ENCODE assay signal across 10 cellular contexts in genomic region chr5:139459451-139459934, GRCh38. TPM values are rescaled to one million over a fixed set of nuclear protein-coding genes. Genes with fewer than 3 reads are reported as not detected.
DNase-seq lines count a peak whose midpoint lies in the region; ATAC-seq and TF ChIP-seq lines count a peak whose summit lies in the region.
"Had no signal": no experiment of that assay in that cellular context is flagged by ENCODE, and none has a peak within 500 bp of the region (broad histone marks: within the 10 kb centered on the region; RNA-seq: fewer than 3 reads in every experiment).

No MANE protein-coding gene starts in this region.

- no peaks in the 10 kb centered on the region for H3K79me2 ChIP-seq in trophoblast cell (ENCODE audit: control insufficient read depth, insufficient read depth, low read length, poor library complexity)

- DNase-seq in CD4-positive, alpha-beta memory T cell, result peak in 1 of 5 donors; percentile 57
- peak; percentile 49 for DNase-seq in activated CD4-positive, alpha-beta memory T cell treated with anti-CD3 and anti-CD28 coated beads, Interleukin-2, amount 10 ng/mL, durations not matched to agents 7 days and 5 days
- peak in 1 of 2 donors; percentile 63 for DNase-seq in left lung
- no peak for DNase-seq in NCI-H446 (lab: John Stamatoyannopoulos, UW)
- DNase-seq in trophoblast cell, result no peak
- DNase-seq in ascending aorta (ENCODE audit: low spot score in 2 of 2), result no peak
- no peak for DNase-seq in COLO829 (ENCODE audit: low spot score)
- DNase-seq: NCI-H1694 treated with DMSO at 0.1 percent for 48 hours had no signal

- no peaks in the 10 kb centered on the region for H3K27me3 ChIP-seq in CD4-positive, alpha-beta memory T cell (ENCODE audit: insufficient read depth, low read length)
- H3K27me3 ChIP-seq in left lung, result no peaks in the 10 kb centered on the region
- no peaks in the 10 kb centered on the region for H3K27me3 ChIP-seq in trophoblast cell (ENCODE audit: insufficient read depth, low read length)
- no peaks in the 10 kb centered on the region for H3K27me3 ChIP-seq in ascending aorta

- no peak overlapping the region for H2BK120ac ChIP-seq in trophoblast cell (ENCODE audit: insufficient read depth, low read length, poor library complexity)

- no peak overlapping the region for H4K91ac ChIP-seq in trophoblast cell (ENCODE audit: low read depth, low read length)

- peak overlapping the region; percentile 68 for H3K27ac ChIP-seq in CD4-positive, alpha-beta memory T cell (ENCODE audit: low read depth, low read length)
- peak overlapping the region; percentile 53 to 79 for H3K27ac ChIP-seq in left lung
- no peak overlapping the region for H3K27ac ChIP-seq in trophoblast cell (ENCODE audit: low read depth, low read length)
- H3K27ac ChIP-seq in ascending aorta, result no peak overlapping the region

- no peak overlapping the region for H2BK5ac ChIP-seq in trophoblast cell (ENCODE audit: low read depth, low read length, poor library complexity)

- intact Hi-C loops in CD4-positive, alpha-beta memory T cell (cut with micrococcal nuclease), result no loop called here
- intact Hi-C loops in left lung (cut with DNase I) (no loop called here), ascending aorta (cut with DNase I) (no loop called here)

- WGBS in trophoblast cell (ENCODE audit: extremely low coverage, insufficient coverage, insufficient read length), result no CpG with 5 or more reads among the region's 8 CpGs

- H2BK12ac ChIP-seq in trophoblast cell (ENCODE audit: low read length), result no peak overlapping the region

- H3K9me3 ChIP-seq in CD4-positive, alpha-beta memory T cell (ENCODE audit: control insufficient read depth in 1 of 2, low read length in 2 of 2), result no peaks in the 10 kb centered on the region
- H3K9me3 ChIP-seq in left lung (no peaks in the 10 kb centered on the region), trophoblast cell (ENCODE audit: insufficient read depth, low read depth, low read length) (no peaks in the 10 kb centered on the region), ascending aorta (no peaks in the 10 kb centered on the region)

- H3K27me3 Mint-ChIP-seq in CD4-positive, alpha-beta memory T cell, result no peaks in the 10 kb centered on the region
- no peaks in the 10 kb centered on the region for H3K27me3 Mint-ChIP-seq in activated CD4-positive, alpha-beta memory T cell treated with anti-CD3 and anti-CD28 coated beads, Interleukin-2, amount 10 ng/mL, durations not matched to agents 7 days and 5 days

- no peaks in the 10 kb centered on the region for H3K36me3 ChIP-seq in CD4-positive, alpha-beta memory T cell (ENCODE audit: insufficient read depth, low read length)
- H3K36me3 ChIP-seq in left lung (no peaks in the 10 kb centered on the region), trophoblast cell (ENCODE audit: control insufficient read depth in 1 of 2, insufficient read depth in 2 of 2, low read length in 2 of 2) (no peaks in the 10 kb centered on the region), ascending aorta (no peaks in the 10 kb centered on the region)

- H2AK5ac ChIP-seq in trophoblast cell (ENCODE audit: low read length), result no peak overlapping the region

- peak overlapping the region in 6 of 8 donors; percentile 12 to 89 (median 62) for H3K4me3 Mint-ChIP-seq in CD4-positive, alpha-beta memory T cell
- H3K4me3 Mint-ChIP-seq in activated CD4-positive, alpha-beta memory T cell treated with anti-CD3 and anti-CD28 coated beads, Interleukin-2, amount 10 ng/mL, durations not matched to agents 7 days and 5 days, result peak overlapping the region; percentile 68
- H3K4me3 Mint-ChIP-seq: neural crest cell had no signal

- H3K9me3 Mint-ChIP-seq in CD4-positive, alpha-beta memory T cell, result peaks cover 0 to 2% (median 0%) of the 10 kb centered on the region in 8 donors
- no peaks in the 10 kb centered on the region for H3K9me3 Mint-ChIP-seq in activated CD4-positive, alpha-beta memory T cell treated with anti-CD3 and anti-CD28 coated beads, Interleukin-2, amount 10 ng/mL, durations not matched to agents 7 days and 5 days
- H3K9me3 Mint-ChIP-seq: neural crest cell had no signal

- CTCF ChIA-PET in CD4-positive, alpha-beta memory T cell (lab: Charles Lee; ENCODE audit: partially characterized antibody), result interaction anchor here (1.2 to 3.6 kb wide), 4 partner anchors 16 to 58 kb away, joined by 3 to 32 read pairs (median 8); partner anchors contain the start of gene STING1
- CTCF ChIA-PET in activated CD4-positive, alpha-beta memory T cell treated with anti-CD3 and anti-CD28 coated beads, Interleukin-2, amount 10 ng/mL, durations not matched to agents 7 days and 5 days (lab: Charles Lee), result interaction anchor here (1.1 to 4.4 kb wide), 8 partner anchors 11 to 53 kb away, joined by 3 to 20 read pairs (median 8); partner anchors contain the start of genes DNAJC18, SMIM33 and STING1

- no peak overlapping the region for H2AFZ ChIP-seq in trophoblast cell (ENCODE audit: insufficient read depth, low read length, poor library complexity)

- POLR2A ChIA-PET in CD4-positive, alpha-beta memory T cell (lab: Charles Lee; ENCODE audit: partially characterized antibody), result interaction anchor here (1.3 to 10.1 kb wide), 9 partner anchors 8 to 58 kb away, joined by 4 to 171 read pairs (median 10); partner anchors contain the start of genes DNAJC18, SMIM33, SPATA24 and STING1
- POLR2A ChIA-PET in activated CD4-positive, alpha-beta memory T cell treated with anti-CD3 and anti-CD28 coated beads, Interleukin-2, amount 10 ng/mL, durations not matched to agents 7 days and 5 days (lab: Charles Lee), result interaction anchor here (0.7 to 6.9 kb wide), 16 partner anchors 9 to 179 kb away, joined by 3 to 73 read pairs (median 6); partner anchors contain the start of genes DNAJC18, SMIM33 and STING1

- peaks cover 53% of the 10 kb centered on the region for H3K4me1 ChIP-seq in CD4-positive, alpha-beta memory T cell (ENCODE audit: insufficient read depth, low read length)
- H3K4me1 ChIP-seq in left lung (peaks cover 0 to 29% of the 10 kb centered on the region in 2 donors), trophoblast cell (ENCODE audit: control insufficient read depth in 1 of 2, insufficient read depth in 2 of 2, low read length in 2 of 2) (peaks cover 4 to 5% of the 10 kb centered on the region in 2 experiments), ascending aorta (no peaks in the 10 kb centered on the region)

- TF ChIP-seq CTCF in left lung (IDR thresholded peaks at IDR 0.05) (no peak), ascending aorta (IDR thresholded peaks at IDR 0.05) (no peak)

- H3K36me3 Mint-ChIP-seq in CD4-positive, alpha-beta memory T cell, result no peaks in the 10 kb centered on the region
- H3K36me3 Mint-ChIP-seq in activated CD4-positive, alpha-beta memory T cell treated with anti-CD3 and anti-CD28 coated beads, Interleukin-2, amount 10 ng/mL, durations not matched to agents 7 days and 5 days (ENCODE audit: low read depth), result no peaks in the 10 kb centered on the region

- peak overlapping the region; percentile 91 to 98 (median 96) for H3K27ac Mint-ChIP-seq in CD4-positive, alpha-beta memory T cell
- peak overlapping the region; percentile 98 for H3K27ac Mint-ChIP-seq in activated CD4-positive, alpha-beta memory T cell treated with anti-CD3 and anti-CD28 coated beads, Interleukin-2, amount 10 ng/mL, durations not matched to agents 7 days and 5 days

- peak; percentile 37 for ATAC-seq in GM19463 (IDR thresholded peaks at IDR 0.05; ENCODE audit: unreplicated experiment)
- ATAC-seq in left lung, result peak; percentile 54

- no peak overlapping the region for H3K9ac ChIP-seq in trophoblast cell (ENCODE audit: low read length)

- peak overlapping the region in 1 of 2 donors; percentile 20 for H3K4me3 ChIP-seq in CD4-positive, alpha-beta memory T cell (ENCODE audit: low read length in 2 of 2)
- H3K4me3 ChIP-seq in left lung (peak overlapping the region in 1 of 2 donors; percentile 19), trophoblast cell (ENCODE audit: low read depth, low read length) (no peak overlapping the region), ascending aorta (no peak overlapping the region)

- no peak overlapping the region for H3K4ac ChIP-seq in trophoblast cell (ENCODE audit: low read depth, low read length)

- no peak overlapping the region for H3K23ac ChIP-seq in trophoblast cell (ENCODE audit: low read length)

- H3K4me2 ChIP-seq in trophoblast cell (ENCODE audit: low read length), result no peak overlapping the region

- H3K79me1 ChIP-seq in trophoblast cell (ENCODE audit: low read length), result no peaks in the 10 kb centered on the region

- no peak overlapping the region for H4K12ac ChIP-seq in trophoblast cell (ENCODE audit: low read depth, low read length)

- peaks cover 33 to 61% (median 48%) of the 10 kb centered on the region in 4 donors for H3K4me1 Mint-ChIP-seq in CD4-positive, alpha-beta memory T cell
- peaks cover 61% of the 10 kb centered on the region for H3K4me1 Mint-ChIP-seq in activated CD4-positive, alpha-beta memory T cell treated with anti-CD3 and anti-CD28 coated beads, Interleukin-2, amount 10 ng/mL, durations not matched to agents 7 days and 5 days

- no peak overlapping the region for H4K8ac ChIP-seq in trophoblast cell (ENCODE audit: low read depth, low read length)

- H3K18ac ChIP-seq in trophoblast cell (ENCODE audit: low read length), result no peak overlapping the region

- no peak overlapping the region for H3K14ac ChIP-seq in trophoblast cell (ENCODE audit: low read length)

RNA-seq across cellular contexts. Expression of gene ECSCR, which starts 3.0 kb away (rescaled TPM):
- under 1 TPM; 0.32 to 0.33 TPM for total RNA-seq in CD4-positive, alpha-beta memory T cell
- polyA plus RNA-seq in CD4-positive, alpha-beta memory T cell, result not detected
- 1 to 10 TPM in 1 of 2 experiments, not detected in 1; 1.1 TPM for total RNA-seq in activated CD4-positive, alpha-beta memory T cell treated with anti-CD3 and anti-CD28 coated beads, Interleukin-2, amount 10 ng/mL, durations not matched to agents 7 days and 5 days
- total RNA-seq in left lung (10 to 100 TPM; 25.4 to 48.9 TPM), ascending aorta (51.6 TPM)
- polyA plus RNA-seq in trophoblast cell (2013), result not detected in 2 replicates
- total RNA-seq: neural crest cell had no signal

RNA-seq across cellular contexts. Expression of gene SMIM33, which starts 11.3 kb away (rescaled TPM):
- total RNA-seq in CD4-positive, alpha-beta memory T cell, result 1 to 10 TPM; 1.1 to 1.2 TPM
- polyA plus RNA-seq in CD4-positive, alpha-beta memory T cell, result under 1 TPM; 0.31 to 0.94 TPM
- 1 to 10 TPM; 2.0 to 2.3 TPM for total RNA-seq in activated CD4-positive, alpha-beta memory T cell treated with anti-CD3 and anti-CD28 coated beads, Interleukin-2, amount 10 ng/mL, durations not matched to agents 7 days and 5 days
- total RNA-seq in left lung (not detected), ascending aorta (not detected)
- polyA plus RNA-seq in trophoblast cell (2013), result not detected in 2 replicates
- total RNA-seq: neural crest cell had no signal

RNA-seq across cellular contexts. Expression of gene DNAJC18, which starts 20.2 kb away (rescaled TPM):
- 1 to 10 TPM; 6.2 to 7.3 TPM for total RNA-seq in CD4-positive, alpha-beta memory T cell
- 1 to 10 TPM; 1.8 to 6.5 TPM for polyA plus RNA-seq in CD4-positive, alpha-beta memory T cell
- 10 to 100 TPM; 16.1 to 17.0 TPM for total RNA-seq in activated CD4-positive, alpha-beta memory T cell treated with anti-CD3 and anti-CD28 coated beads, Interleukin-2, amount 10 ng/mL, durations not matched to agents 7 days and 5 days
- total RNA-seq in left lung (10 to 100 TPM; 10.0 to 13.2 TPM), ascending aorta (8.4 TPM)
- polyA plus RNA-seq in trophoblast cell (2013), result 8.8 and 10.8 TPM in 2 replicates

RNA-seq across cellular contexts. Expression of gene STING1, which starts 23.1 kb away (rescaled TPM):
- 100 to 1,000 TPM; 141 to 144 TPM for total RNA-seq in CD4-positive, alpha-beta memory T cell
- polyA plus RNA-seq in CD4-positive, alpha-beta memory T cell, result 100 to 1,000 TPM; 124 to 176 TPM
- 100 to 1,000 TPM; 277 to 281 TPM for total RNA-seq in activated CD4-positive, alpha-beta memory T cell treated with anti-CD3 and anti-CD28 coated beads, Interleukin-2, amount 10 ng/mL, durations not matched to agents 7 days and 5 days
- total RNA-seq in left lung (100 to 1,000 TPM in 1 of 2 donors, 10 to 100 TPM in 1; 100.0 to 105 TPM), ascending aorta (179 TPM)
- polyA plus RNA-seq in trophoblast cell (2013), result 0.07 and 0.08 TPM in 2 replicates

RNA-seq across cellular contexts. Expression of gene SPATA24, which starts 55.6 kb away (rescaled TPM):
- 1 to 10 TPM; 5.6 to 7.5 TPM for total RNA-seq in CD4-positive, alpha-beta memory T cell
- polyA plus RNA-seq in CD4-positive, alpha-beta memory T cell, result 1 to 10 TPM; 4.2 to 5.6 TPM
- total RNA-seq in activated CD4-positive, alpha-beta memory T cell treated with anti-CD3 and anti-CD28 coated beads, Interleukin-2, amount 10 ng/mL, durations not matched to agents 7 days and 5 days, result 1 to 10 TPM; 9.4 to 9.5 TPM
- total RNA-seq in left lung (1 to 10 TPM; 3.6 to 4.3 TPM), ascending aorta (not detected)
- 4.6 and 5.4 TPM in 2 replicates for polyA plus RNA-seq in trophoblast cell (2013)

Comparison
In these comparisons a context has a peak if more than half of its experiments do, and no peak if none do; other contexts are left out.
1. H3K27ac ChIP-seq: peak in CD4-positive, alpha-beta memory T cell (single experiment) and left lung (2 of 2); none in trophoblast cell (single experiment) and ascending aorta (0 of 2).
2. RNA of gene ECSCR, which starts 3.0 kb away (total RNA-seq): 51.6 TPM in ascending aorta (single experiment) and 25.4 to 48.9 TPM in left lung; 1.1 TPM in activated CD4-positive, alpha-beta memory T cell treated with anti-CD3 and anti-CD28 coated beads, Interleukin-2, amount 10 ng/mL, durations not matched to agents 7 days and 5 days and 0.32 to 0.33 TPM in CD4-positive, alpha-beta memory T cell; every median in the first group is over 10 times any median in the second.